In the genomic region with DNA sequence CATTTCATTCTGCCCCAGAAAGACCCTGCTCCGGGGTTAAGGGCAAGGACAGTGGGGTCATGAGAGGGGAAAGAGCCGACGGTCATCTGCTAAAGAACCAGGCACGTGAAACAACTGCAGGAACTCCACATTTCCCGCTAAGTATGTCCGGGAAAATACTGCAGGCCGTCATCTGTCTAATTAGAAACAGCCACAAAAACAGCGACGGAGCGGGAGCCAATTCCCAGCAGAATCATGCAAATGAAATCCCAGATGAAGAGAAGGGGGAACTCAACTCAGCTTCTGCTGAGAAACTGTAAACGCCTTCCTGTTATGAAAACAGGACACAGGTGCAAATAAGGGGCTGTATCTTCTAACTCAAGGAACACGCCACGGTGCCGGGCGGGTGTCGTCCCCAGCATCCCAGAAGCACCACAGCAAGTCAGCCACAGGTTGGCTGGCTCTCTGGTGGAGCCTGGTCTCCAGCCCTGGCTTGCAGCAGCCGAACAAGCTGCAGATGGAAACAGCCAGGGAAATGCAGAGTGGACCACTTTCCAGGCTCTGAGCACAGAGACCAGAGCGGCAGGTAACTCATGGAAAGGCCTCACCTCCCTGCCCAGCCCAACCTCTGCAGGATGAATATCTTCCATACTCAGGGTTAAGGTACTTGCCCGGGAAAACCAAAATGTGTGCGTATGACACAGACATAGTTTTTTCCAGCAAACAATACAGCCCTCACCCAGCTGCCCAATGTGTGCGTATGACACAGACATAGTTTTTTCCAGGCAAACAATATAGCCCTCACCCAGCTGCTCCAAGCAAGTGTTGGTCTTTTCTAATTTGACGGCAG, we compare ENCODE assay signal across 11 cellular contexts. TPM values are rescaled to one million over a fixed set of nuclear protein-coding genes. Genes with fewer than 3 reads are reported as not detected.
DNase-seq lines count a peak whose midpoint lies in the region; ATAC-seq and TF ChIP-seq lines count a peak whose summit lies in the region.
"Had no signal": no experiment of that assay in that cellular context is flagged by ENCODE, and none has a peak within 500 bp of the region (broad histone marks: within the 10 kb centered on the region; RNA-seq: fewer than 3 reads in every experiment).

No MANE protein-coding gene starts in this region.

- no peak for TF ChIP-seq CTCF in RWPE1 (conservative IDR thresholded peaks at IDR 0.05; ENCODE audit: low read depth)
- no peak for TF ChIP-seq CTCF in gastroesophageal sphincter (IDR thresholded peaks at IDR 0.05)

- CTCF ChIA-PET in RWPE1 (lab: Yijun Ruan, JAX) = interaction anchor here (0.6 kb wide), 1 partner anchor 1808 kb away, joined by 3 read pairs; no protein-coding TSS in a partner anchor

- H3K27ac ChIP-seq in RWPE1 (peak overlapping the region; percentile 79), gastroesophageal sphincter (peak overlapping the region in 3 of 4 donors; percentile 46 to 66 (median 54)), rectal smooth muscle tissue (ENCODE audit: low read depth, low read length) (peak overlapping the region; percentile 7)

- POLR2A ChIA-PET in RWPE1 (lab: Yijun Ruan, JAX; ENCODE audit: low non-redundant PET) = no interaction called here

- H3K36me3 ChIP-seq in gastroesophageal sphincter = no peaks in the 10 kb centered on the region
- no peaks in the 10 kb centered on the region for H3K36me3 ChIP-seq in rectal smooth muscle tissue (ENCODE audit: control insufficient read depth, insufficient read depth, low read length)

- H3K4me1 ChIP-seq in gastroesophageal sphincter (peaks cover 0 to 64% (median 10%) of the 10 kb centered on the region in 3 donors), rectal smooth muscle tissue (ENCODE audit: control insufficient read depth, insufficient read depth, low read length) (peaks cover 11% of the 10 kb centered on the region)

- ATAC-seq in gastroesophageal sphincter = no peak
- no peak for ATAC-seq in HG03571 (IDR thresholded peaks at IDR 0.05; ENCODE audit: unreplicated experiment)

- no peak for TF ChIP-seq POLR2A in gastroesophageal sphincter (IDR thresholded peaks at IDR 0.05)

- no peak for TF ChIP-seq EP300 in gastroesophageal sphincter (IDR thresholded peaks at IDR 0.05)

- no peaks in the 10 kb centered on the region for H3K9me3 ChIP-seq in gastroesophageal sphincter

- WGBS in gastroesophageal sphincter (ENCODE audit: low coverage in 1 of 2), 2 donors = 72 to 73% methylated on average over 10 of the region's 22 CpGs

- no peak overlapping the region for H3K9ac ChIP-seq in rectal smooth muscle tissue (ENCODE audit: low read length)

- H3K27me3 ChIP-seq in gastroesophageal sphincter = no peaks in the 10 kb centered on the region
- H3K27me3 ChIP-seq in rectal smooth muscle tissue (ENCODE audit: control insufficient read depth, insufficient read depth, low read length) = no peaks in the 10 kb centered on the region

- H3K4me3 ChIP-seq in gastroesophageal sphincter (no peak overlapping the region), rectal smooth muscle tissue (ENCODE audit: low read length) (no peak overlapping the region)

- DNase-seq in EH (ENCODE audit: low read depth) (peak; percentile 68), RWPE1 (ENCODE audit: low spot score) (no peak), GDM1 (lab: John Stamatoyannopoulos, UW) (no peak), NCI-H1092 treated with DMSO at 0.1 percent for 48 hours (lab: John Stamatoyannopoulos, UW) (no peak)
- no peak for DNase-seq in stimulated activated CD4-positive, alpha-beta T cell treated with anti-CD3 and anti-CD28 coated beads, Interleukin-2, amount 100 ng/mL, for 48 hours
- DNase-seq: activated T-cell treated with anti-CD3 and anti-CD28 coated beads, Interleukin-2, amount 50 U/mL, for 24 hours; OCI-M1; stimulated activated naive CD4-positive, alpha-beta T cell had no signal

RNA-seq across cellular contexts. Expression of a gene that starts 28.9 kb away (rescaled TPM):
- total RNA-seq in gastroesophageal sphincter = 10 to 100 TPM; 19.9 to 95.9 (median 60.9) TPM

Comparison
In these comparisons a context has a peak if more than half of its experiments do, and no peak if none do; other contexts are left out.
1. H3K27ac ChIP-seq: peak in every context shown above with its lines; median percentile 79 in RWPE1; 54 in gastroesophageal sphincter; 7 in rectal smooth muscle tissue.